ENCODE assay signal across 21 cellular contexts in genomic region chr21:20418353-20418752, GRCh38.
DNase-seq lines count a peak whose midpoint lies in the region; ATAC-seq, FAIRE-seq and TF ChIP-seq lines count a peak whose summit lies in the region.
"Had no signal": no experiment of that assay in that cellular context is flagged by ENCODE, and none has a peak within 500 bp of the region (broad histone marks: within the 10 kb centered on the region; RNA-seq: fewer than 3 reads in every experiment).

No MANE protein-coding gene starts in this region.

- no peak overlapping the region for H3K14ac ChIP-seq in IMR-90 (replicated peaks; ENCODE audit: low read depth, low read length)

- TF ChIP-seq RAD21 in A549 (conservative IDR thresholded peaks at IDR 0.05 in 1 of 2, IDR thresholded peaks at IDR 0.05 in 1 of 2) (no peak), IMR-90 (IDR thresholded peaks at IDR 0.05; ENCODE audit: low read length) (no peak), K562 (CRISPR knock-in tag; conservative IDR thresholded peaks at IDR 0.05 in 1 of 2, IDR thresholded peaks at IDR 0.05 in 1 of 2) (no peak)

- TF ChIP-seq CTCF in A549 (IDR thresholded peaks at IDR 0.05) = no peak
- no peak for TF ChIP-seq CTCF in IMR-90 (conservative IDR thresholded peaks at IDR 0.05; ENCODE audit: low read depth, low read length)
- TF ChIP-seq CTCF in K562 (IDR thresholded peaks at IDR 0.05 in 2 of 3, conservative IDR thresholded peaks at IDR 0.05 in 1 of 3; ENCODE audit: insufficient read depth in 2 of 3, low read depth in 1 of 3, low read length in 3 of 3) = no peak

- H3K9ac ChIP-seq in IMR-90 (ENCODE audit: low read depth, low read length) (no peak overlapping the region), K562 (ENCODE audit: insufficient read depth in 1 of 2, low read depth in 2 of 2, low read length in 2 of 2) (no peak overlapping the region)
- H3K9ac ChIP-seq: BLaER1 treated with 17β-estradiol and CSF1 and Interleukin-3, amounts not matched to agents 10 nM and 100 nM had no signal

- no peak overlapping the region for H2BK5ac ChIP-seq in IMR-90 (ENCODE audit: low read depth, low read length, poor library complexity, severe bottlenecking)

- no peaks in the 10 kb centered on the region for H3K4me1 Mint-ChIP-seq in activated T-helper 2 cell treated with anti-CD3 and anti-CD28 coated beads, Interferon-gamma antibody, Interleukin-2, Interleukin-4, amounts not matched to agents 10 μg/mL and 5 μg/mL and 100 μg/mL, durations not matched to agents 14 hours and 24 hours and 36 hours (ENCODE audit: low read depth)
- H3K4me1 Mint-ChIP-seq: B cell had no signal

- H2AFZ ChIP-seq in IMR-90 (replicated peaks; ENCODE audit: low read length, poor library complexity) (no peak overlapping the region), K562 (ENCODE audit: low read depth, low read length) (no peak overlapping the region)

- H4K8ac ChIP-seq in IMR-90 (ENCODE audit: low read depth in 2 of 2, low read length in 2 of 2) = no peak overlapping the region

- no peak overlapping the region for H4K91ac ChIP-seq in IMR-90 (ENCODE audit: insufficient read depth, low read depth, low read length)

- H3K56ac ChIP-seq in IMR-90 (ENCODE audit: extremely low read depth, insufficient read depth, low read length) = no peak overlapping the region

- ATAC-seq in A549 (no peak), IMR-90 (ENCODE audit: low read depth) (no peak), K562 (no peak), GM19395 (IDR thresholded peaks at IDR 0.05; ENCODE audit: unreplicated experiment) (no peak)
- ATAC-seq: CD8-positive, alpha-beta T cell had no signal

- H3K27ac ChIP-seq in A549 = no peak overlapping the region
- H3K27ac ChIP-seq in IMR-90 (ENCODE audit: insufficient read depth, low read length) = no peak overlapping the region
- no peak overlapping the region for H3K27ac ChIP-seq in K562 (ENCODE audit: extremely low read depth, low read depth, low read length)
- H3K27ac ChIP-seq: BLaER1 treated with 17β-estradiol and CSF1 and Interleukin-3, amounts not matched to agents 10 nM and 100 nM; C4-2B had no signal

- in situ Hi-C loops in IMR-90 (cut with MboI; ENCODE audit: low sequenced_read_pairs) (no loop called here), K562 (cut with MboI) (no loop called here)

- H3K36me3 ChIP-seq in IMR-90 (ENCODE audit: control insufficient read depth, insufficient read depth, low read length) (no peaks in the 10 kb centered on the region), K562 (ENCODE audit: control insufficient read depth, insufficient read depth, low read length) (no peaks in the 10 kb centered on the region)
- H3K36me3 ChIP-seq: BLaER1 treated with 17β-estradiol and CSF1 and Interleukin-3, amounts not matched to agents 10 nM and 100 nM had no signal

- FAIRE-seq in A549 (lab: Jason Lieb, UNC) (no peak), K562 (lab: Jason Lieb, UNC) (no peak)
- FAIRE-seq: A204.1, D721Med, G401.6, GM12892, GM18507 had no signal

- H3K27me3 Mint-ChIP-seq in activated T-helper 2 cell treated with anti-CD3 and anti-CD28 coated beads, Interferon-gamma antibody, Interleukin-2, Interleukin-4, amounts not matched to agents 10 μg/mL and 5 μg/mL and 100 μg/mL, durations not matched to agents 14 hours and 24 hours and 36 hours (ENCODE audit: low read depth) = no peaks in the 10 kb centered on the region
- H3K27me3 Mint-ChIP-seq: B cell; CD4-positive, alpha-beta T cell had no signal

- no peak overlapping the region for H2BK20ac ChIP-seq in IMR-90 (ENCODE audit: low read depth, low read length)

- BruUV-seq in IMR-90 (replicated peaks; lab: Mats Ljungman, UMichigan) (no TSS peak), K562 (replicated peaks; lab: Mats Ljungman, UMichigan) (no TSS peak)

- H3K4me3 ChIP-seq in A549 (no peak overlapping the region), IMR-90 (ENCODE audit: insufficient read depth, low read depth, low read length) (no peak overlapping the region), K562 (no peak overlapping the region)
- H3K4me3 ChIP-seq: BLaER1 treated with 17β-estradiol and CSF1 and Interleukin-3, amounts not matched to agents 10 nM and 100 nM had no signal

- H4K20me1 ChIP-seq in IMR-90 (ENCODE audit: insufficient read depth, low read length) (no peaks in the 10 kb centered on the region), K562 (replicated peaks; ENCODE audit: control insufficient read depth, insufficient read depth, low read length) (no peaks in the 10 kb centered on the region)
- H4K20me1 ChIP-seq: BLaER1 treated with 17β-estradiol and CSF1 and Interleukin-3, amounts not matched to agents 10 nM and 100 nM had no signal

- 7% methylated on average over 6 of the region's 6 CpGs for WGBS in A549 (ENCODE audit: missing lambda C conversion rate)
- WGBS in IMR-90 (ENCODE audit: extremely low coverage in 2 of 2, insufficient read length in 1 of 2), 2 experiments = no CpG with 5 or more reads among the region's 6 CpGs
- WGBS in K562 (ENCODE audit: insufficient coverage, low coverage, missing lambda C conversion rate) = 14% methylated on average over 6 of the region's 6 CpGs

- H3K9me3 ChIP-seq in A549 (no peaks in the 10 kb centered on the region), IMR-90 (ENCODE audit: control insufficient read depth, insufficient read depth, low read length) (peaks cover 5% of the 10 kb centered on the region; the same call in 1 of the 2 replicates), K562 (replicated peaks; ENCODE audit: control insufficient read depth, insufficient read depth, low read depth, low read length) (no peaks in the 10 kb centered on the region)
- H3K9me3 ChIP-seq: Caco-2 had no signal

- H3K27me3 ChIP-seq in IMR-90 (ENCODE audit: control insufficient read depth, insufficient read depth, low read length) (no peaks in the 10 kb centered on the region), K562 (ENCODE audit: control insufficient read depth in 2 of 2, insufficient read depth in 2 of 2, low read length in 2 of 2) (no peaks in the 10 kb centered on the region)
- H3K27me3 ChIP-seq: BLaER1 treated with 17β-estradiol and CSF1 and Interleukin-3, amounts not matched to agents 10 nM and 100 nM had no signal

- no peaks in the 10 kb centered on the region for H3K79me2 ChIP-seq in K562 (ENCODE audit: control insufficient read depth, insufficient read depth, low read length)

- no peak overlapping the region for H2BK120ac ChIP-seq in IMR-90 (ENCODE audit: low read depth, low read length)

- H2AK9ac ChIP-seq in IMR-90 (replicated peaks; ENCODE audit: low read depth, low read length, poor library complexity) = no peak overlapping the region

- H3K4me3 Mint-ChIP-seq in activated T-helper 2 cell treated with anti-CD3 and anti-CD28 coated beads, Interferon-gamma antibody, Interleukin-2, Interleukin-4, amounts not matched to agents 10 μg/mL and 5 μg/mL and 100 μg/mL, durations not matched to agents 14 hours and 24 hours and 36 hours (ENCODE audit: low read depth) = no peak overlapping the region
- H3K4me3 Mint-ChIP-seq: B cell; CD4-positive, alpha-beta T cell; CD8-positive, alpha-beta T cell had no signal

- H3K9me3 Mint-ChIP-seq in activated T-helper 2 cell treated with anti-CD3 and anti-CD28 coated beads, Interferon-gamma antibody, Interleukin-2, Interleukin-4, amounts not matched to agents 10 μg/mL and 5 μg/mL and 100 μg/mL, durations not matched to agents 14 hours and 24 hours and 36 hours = peaks cover 75% of the 10 kb centered on the region

- H3K4ac ChIP-seq in IMR-90 (ENCODE audit: low read depth, low read length) = no peak overlapping the region

- intact Hi-C loops in IMR-90 (cut with micrococcal nuclease) (no loop called here), K562 (cut with micrococcal nuclease) (no loop called here)
- intact Hi-C loops in activated T-helper 2 cell treated with anti-CD3 and anti-CD28 coated beads, Interferon-gamma antibody, Interleukin-2, Interleukin-4, amounts not matched to agents 10 μg/mL and 5 μg/mL and 100 μg/mL, durations not matched to agents 14 hours and 24 hours and 36 hours (cut with micrococcal nuclease) = no loop called here

- H2AK5ac ChIP-seq in IMR-90 (ENCODE audit: low read depth, low read length) = no peak overlapping the region

- CTCF ChIA-PET in A549 (lab: Yijun Ruan, JAX) (no interaction called here), IMR-90 (lab: Yijun Ruan, JAX) (no interaction called here), K562 (lab: Yijun Ruan, JAX; ENCODE audit: low intra/inter-chr PET ratio) (no interaction called here)

- no peaks in the 10 kb centered on the region for H3K4me1 ChIP-seq in A549
- no peaks in the 10 kb centered on the region for H3K4me1 ChIP-seq in IMR-90 (ENCODE audit: control insufficient read depth, insufficient read depth, low read length)
- no peaks in the 10 kb centered on the region for H3K4me1 ChIP-seq in K562 (replicated peaks in 1 of 2; ENCODE audit: control insufficient read depth in 2 of 2, insufficient read depth in 2 of 2, low read length in 2 of 2)
- H3K4me1 ChIP-seq: BLaER1 treated with 17β-estradiol and CSF1 and Interleukin-3, amounts not matched to agents 10 nM and 100 nM had no signal

- dilution Hi-C loops in IMR-90 (cut with HindIII; ENCODE audit: low sequenced_read_pairs, unreplicated experiment) = no loop called here

- TF ChIP-seq POLR2A in A549 (IDR thresholded peaks at IDR 0.05; ENCODE audit: low read length) = no peak
- no peak for TF ChIP-seq POLR2A in IMR-90 (IDR thresholded peaks at IDR 0.05; ENCODE audit: low read depth, low read length)
- TF ChIP-seq POLR2A in K562 (conservative IDR thresholded peaks at IDR 0.05) = no peak

- H3K4me2 ChIP-seq in A549 (no peak overlapping the region), IMR-90 (ENCODE audit: low read depth, low read length) (no peak overlapping the region), K562 (ENCODE audit: insufficient read depth, low read length) (no peak overlapping the region)
- H3K4me2 ChIP-seq: BLaER1 treated with 17β-estradiol and CSF1 and Interleukin-3, amounts not matched to agents 10 nM and 100 nM had no signal

- no peak overlapping the region for H3K27ac Mint-ChIP-seq in activated T-helper 2 cell treated with anti-CD3 and anti-CD28 coated beads, Interferon-gamma antibody, Interleukin-2, Interleukin-4, amounts not matched to agents 10 μg/mL and 5 μg/mL and 100 μg/mL, durations not matched to agents 14 hours and 24 hours and 36 hours
- H3K27ac Mint-ChIP-seq: B cell; CD4-positive, alpha-beta T cell; CD8-positive, alpha-beta T cell had no signal

- H2BK15ac ChIP-seq in IMR-90 (ENCODE audit: low read depth, low read length) = no peak overlapping the region

- no peak for TF ChIP-seq EP300 in A549 (IDR thresholded peaks at IDR 0.05)
- no peak for TF ChIP-seq EP300 in K562 (IDR thresholded peaks at IDR 0.05; ENCODE audit: low read length)

- H4K5ac ChIP-seq in IMR-90 (ENCODE audit: low read depth, low read length) = no peak overlapping the region

- H3K79me1 ChIP-seq in IMR-90 (ENCODE audit: low read depth in 1 of 2, low read length in 2 of 2) = no peaks in the 10 kb centered on the region

- H3K18ac ChIP-seq in IMR-90 (ENCODE audit: low read depth, low read length) = no peak overlapping the region

- no peak overlapping the region for H3K23ac ChIP-seq in IMR-90 (ENCODE audit: low read depth, low read length)

- DNase-seq in A549 (ENCODE audit: low read depth in 1 of 2, low spot score in 1 of 2) (no peak), IMR-90 (no peak), K562 (ENCODE audit: extremely low read depth in 1 of 4, low spot score in 3 of 4) (no peak)
- no peak for DNase-seq in activated T-helper 2 cell treated with anti-CD3 and anti-CD28 coated beads, Interferon-gamma antibody, Interleukin-2, Interleukin-4, amounts not matched to agents 10 μg/mL and 5 μg/mL and 100 μg/mL, durations not matched to agents 14 hours and 24 hours and 36 hours (ENCODE audit: low spot score)
- DNase-seq: 8988T; AML-193; Caco-2; Calu3; CD4-positive, alpha-beta T cell; CD8-positive, alpha-beta T cell; DMS79 treated with DMSO at 0.1 percent for 48 hours; GF-D8 had no signal

- POLR2A ChIA-PET in A549 (lab: Yijun Ruan, JAX) (no interaction called here), IMR-90 (lab: Charles Lee; ENCODE audit: unreplicated experiment) (no interaction called here), K562 (lab: Yijun Ruan, JAX) (interaction anchor here (1.2 kb wide), 1 partner anchor 21 kb away, joined by 3 read pairs; no protein-coding TSS in a partner anchor)

- H3K9me1 ChIP-seq in IMR-90 (ENCODE audit: insufficient read depth, low read length) = no peaks in the 10 kb centered on the region
- no peaks in the 10 kb centered on the region for H3K9me1 ChIP-seq in K562 (ENCODE audit: control insufficient read depth, insufficient read depth, low read length)

- H3K36me3 Mint-ChIP-seq in activated T-helper 2 cell treated with anti-CD3 and anti-CD28 coated beads, Interferon-gamma antibody, Interleukin-2, Interleukin-4, amounts not matched to agents 10 μg/mL and 5 μg/mL and 100 μg/mL, durations not matched to agents 14 hours and 24 hours and 36 hours (ENCODE audit: low read depth) = no peaks in the 10 kb centered on the region
- H3K36me3 Mint-ChIP-seq: CD8-positive, alpha-beta T cell had no signal

Comparison
In these comparisons a context has a peak if more than half of its experiments do, and no peak if none do; other contexts are left out.
1. Of the 35 proteins assayed by ChIP-seq in both K562 and A549: peak only in K562: none; only in A549: MAFK; in both: none; in neither: 34.